In genomic region chr6:106360410-106360988, GRCh38 we compare ENCODE assay signal across 8 cellular contexts. TPM values are rescaled to one million over a fixed set of nuclear protein-coding genes. Genes with fewer than 3 reads are reported as not detected.
A peak's percentile ranks its signal among the peaks of the same experiment; 100 is the strongest.
DNase-seq lines count a peak whose midpoint lies in the region; ATAC-seq and TF ChIP-seq lines count a peak whose summit lies in the region.

A gene with protein sequence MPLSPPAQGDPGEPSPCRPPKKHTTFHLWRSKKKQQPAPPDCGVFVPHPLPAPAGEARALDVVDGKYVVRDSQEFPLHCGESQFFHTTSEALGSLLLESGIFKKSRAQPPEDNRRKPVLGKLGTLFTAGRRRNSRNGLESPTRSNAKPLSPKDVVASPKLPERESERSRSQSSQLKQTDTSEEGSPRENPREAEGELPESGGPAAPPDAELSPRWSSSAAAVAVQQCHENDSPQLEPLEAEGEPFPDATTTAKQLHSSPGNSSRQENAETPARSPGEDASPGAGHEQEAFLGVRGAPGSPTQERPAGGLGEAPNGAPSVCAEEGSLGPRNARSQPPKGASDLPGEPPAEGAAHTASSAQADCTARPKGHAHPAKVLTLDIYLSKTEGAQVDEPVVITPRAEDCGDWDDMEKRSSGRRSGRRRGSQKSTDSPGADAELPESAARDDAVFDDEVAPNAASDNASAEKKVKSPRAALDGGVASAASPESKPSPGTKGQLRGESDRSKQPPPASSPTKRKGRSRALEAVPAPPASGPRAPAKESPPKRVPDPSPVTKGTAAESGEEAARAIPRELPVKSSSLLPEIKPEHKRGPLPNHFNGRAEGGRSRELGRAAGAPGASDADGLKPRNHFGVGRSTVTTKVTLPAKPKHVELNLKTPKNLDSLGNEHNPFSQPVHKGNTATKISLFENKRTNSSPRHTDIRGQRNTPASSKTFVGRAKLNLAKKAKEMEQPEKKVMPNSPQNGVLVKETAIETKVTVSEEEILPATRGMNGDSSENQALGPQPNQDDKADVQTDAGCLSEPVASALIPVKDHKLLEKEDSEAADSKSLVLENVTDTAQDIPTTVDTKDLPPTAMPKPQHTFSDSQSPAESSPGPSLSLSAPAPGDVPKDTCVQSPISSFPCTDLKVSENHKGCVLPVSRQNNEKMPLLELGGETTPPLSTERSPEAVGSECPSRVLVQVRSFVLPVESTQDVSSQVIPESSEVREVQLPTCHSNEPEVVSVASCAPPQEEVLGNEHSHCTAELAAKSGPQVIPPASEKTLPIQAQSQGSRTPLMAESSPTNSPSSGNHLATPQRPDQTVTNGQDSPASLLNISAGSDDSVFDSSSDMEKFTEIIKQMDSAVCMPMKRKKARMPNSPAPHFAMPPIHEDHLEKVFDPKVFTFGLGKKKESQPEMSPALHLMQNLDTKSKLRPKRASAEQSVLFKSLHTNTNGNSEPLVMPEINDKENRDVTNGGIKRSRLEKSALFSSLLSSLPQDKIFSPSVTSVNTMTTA (N-terminal part only) (plus strand): TSS chr6:106360717. CDS start chr6:106360909, 192 bp downstream.

- H2AFZ ChIP-seq in parathyroid adenoma, result peak within 1 kb of the TSS; percentile 99

- H3K79me2 ChIP-seq in parathyroid adenoma, result no peaks in the 10 kb centered on the region

- H3K4me2 ChIP-seq in parathyroid adenoma (ENCODE audit: low read length), result peak within 1 kb of the TSS; percentile 75

- H3K4me1 ChIP-seq in HUES6 (ENCODE audit: control insufficient read depth, insufficient read depth, low read length) (0 out of 2 replicates have a peak, but pooled peaks cover 3% of the 10 kb centered on the region), parathyroid adenoma (no peaks in the 10 kb centered on the region)

- ATAC-seq in GM19035 (IDR thresholded peaks at IDR 0.05; ENCODE audit: unreplicated experiment), result peak; percentile 70

- H3K36me3 ChIP-seq in HUES6 (ENCODE audit: control insufficient read depth, insufficient read depth, low read length), result no peaks in the 10 kb centered on the region
- H3K36me3 ChIP-seq in parathyroid adenoma (ENCODE audit: control insufficient read depth, insufficient read depth, low read length), result no peaks in the 10 kb centered on the region

- intact Hi-C loops in head of caudate nucleus (cut with DNase I), result no loop called here

- H3K4me3 ChIP-seq in AG04450 (ENCODE audit: low read depth, low read length) (peak within 1 kb of the TSS; percentile 44), HUES6 (ENCODE audit: low read depth, low read length) (peak within 1 kb of the TSS; percentile 85), parathyroid adenoma (ENCODE audit: low read depth, low read length) (peak within 1 kb of the TSS; percentile 57)

- CTCF ChIA-PET in AG04450 (lab: Charles Lee), result interaction anchor here (0.6 to 2.6 kb wide), 15 partner anchors 9 to 839 kb away, joined by 3 to 29 read pairs (median 4); no protein-coding TSS in a partner anchor

- DNase-seq in AG04450 (ENCODE audit: low read depth, low spot score), result no peak
- peak; percentile 29 for DNase-seq in SK-MEL-5 (ENCODE audit: low read depth, low spot score)
- DNase-seq in activated naive CD4-positive, alpha-beta T cell treated with Interleukin-2 at 50 U/mL for 16 hours, result peak; percentile 72
- peak in 40 of 42 donors; percentile 12 to 76 (median 52) for DNase-seq in head of caudate nucleus
- DNase-seq in ureter (ENCODE audit: low spot score), result peak; percentile 85

- TF ChIP-seq CTCF in AG04450 (IDR thresholded peaks at IDR 0.05; ENCODE audit: low read depth, low read length) (peak; percentile 76), parathyroid adenoma (IDR thresholded peaks at IDR 0.05) (peak; percentile 94)

- H3K27ac ChIP-seq in AG04450 (ENCODE audit: low read depth, low read length), result no peak within 1 kb of the TSS
- H3K27ac ChIP-seq in HUES6 (ENCODE audit: low read depth, low read length), result no peak within 1 kb of the TSS
- peak within 1 kb of the TSS; percentile 45 for H3K27ac ChIP-seq in parathyroid adenoma

- H3K9me3 ChIP-seq in AG04450 (ENCODE audit: control insufficient read depth, insufficient read depth, low read length) (no peaks in the 10 kb centered on the region), HUES6 (ENCODE audit: control insufficient read depth, insufficient read depth, low read depth, low read length) (no peaks in the 10 kb centered on the region), parathyroid adenoma (ENCODE audit: control insufficient read depth, low read length) (no peaks in the 10 kb centered on the region)

- H3K9ac ChIP-seq in HUES6 (ENCODE audit: low read length), result peak within 1 kb of the TSS; percentile 9
- no peak within 1 kb of the TSS for H3K9ac ChIP-seq in parathyroid adenoma

- peaks cover 42% of the 10 kb centered on the region for H3K27me3 ChIP-seq in AG04450 (ENCODE audit: control insufficient read depth, insufficient read depth, low read length)
- peaks cover 23% of the 10 kb centered on the region for H3K27me3 ChIP-seq in HUES6 (ENCODE audit: control insufficient read depth, insufficient read depth, low read length)
- H3K27me3 ChIP-seq in parathyroid adenoma (ENCODE audit: control insufficient read depth, insufficient read depth, low read length), result no peaks in the 10 kb centered on the region

- POLR2A ChIA-PET in AG04450 (lab: Yijun Ruan, JAX), result no interaction called here

- in situ Hi-C loops in SK-MEL-5 (cut with HindIII; ENCODE audit: low pct_unique_long_range_greater_than_20kb, low sequenced_read_pairs), result no loop called here

RNA-seq across cellular contexts. Expression of the gene that starts here (rescaled TPM):
- polyA plus RNA-seq in AG04450 (2011; rRNA removed), result 1.8 and 1.9 TPM in 2 replicates
- 2.0 and 3.2 TPM in 2 replicates for polyA minus RNA-seq in AG04450 (2011; rRNA and poly(A)+ RNA removed)
- total RNA-seq in SK-MEL-5 (2014; rRNA removed; shearing (Covaris generic)), result 0.05 TPM in 1 of 2 replicates, not detected in the other
- polyA plus RNA-seq in SK-MEL-5 (2015; cell fraction: cytosol; rRNA removed), result 0.04 TPM in 1 of 2 replicates, not detected in the other
- not detected in 2 replicates for polyA plus RNA-seq in SK-MEL-5 (2015; cell fraction: nucleus; rRNA removed)
- total RNA-seq in ureter, result 107 TPM

Comparison
In these comparisons a context has a peak if more than half of its experiments do, and no peak if none do; other contexts are left out.
1. RNA of the gene that starts here (total RNA-seq): 107 TPM in ureter (single experiment); 0.05 TPM in SK-MEL-5; every median in the first group is over 100 times any median in the second.
2. Peak in DNase-seq in SK-MEL-5; RNA of the gene not detected or under 1 TPM.
3. Peak in every context shown above with its lines, with median percentiles within 50 percentile points of each other: H3K4me3 ChIP-seq.